8 cellular contexts compared by ENCODE assay signal in the genomic region with DNA sequence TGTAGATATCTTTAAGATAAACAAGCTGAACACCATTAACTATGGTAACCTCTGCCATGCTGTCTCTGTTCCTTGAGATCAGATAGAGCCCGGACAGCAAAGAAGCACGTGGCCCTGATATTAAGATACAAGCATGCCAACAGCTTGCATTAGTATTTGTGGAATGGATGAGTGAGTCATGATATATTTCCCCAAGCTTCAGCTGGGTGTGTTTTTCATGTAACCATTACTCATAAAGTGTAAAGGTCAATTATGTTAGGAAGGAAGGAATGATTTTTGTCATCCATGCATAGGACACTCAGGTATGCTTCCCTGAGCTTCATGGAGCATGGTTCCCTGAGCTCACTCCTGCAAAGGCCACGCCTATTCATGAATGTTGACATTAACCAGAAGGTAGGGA.
A peak's percentile ranks its signal among the peaks of the same experiment; 100 is the strongest.
DNase-seq lines count a peak whose midpoint lies in the region; TF ChIP-seq lines count a peak whose summit lies in the region.

No MANE protein-coding gene starts in this region.

- H3K36me3 ChIP-seq in breast epithelium, result no peaks in the 10 kb centered on the region

- H3K4me1 Mint-ChIP-seq in MCF 10A (ENCODE audit: insufficient read depth, unreplicated experiment), result peaks cover 26% of the 10 kb centered on the region
- H3K4me1 Mint-ChIP-seq in activated CD4-positive, alpha-beta memory T cell treated with anti-CD3 and anti-CD28 coated beads, Interleukin-2, amount 10 ng/mL, durations not matched to agents 7 days and 5 days, result peaks cover 71% of the 10 kb centered on the region

- H3K27ac Mint-ChIP-seq in MCF 10A (ENCODE audit: low read depth, unreplicated experiment), result peak overlapping the region; percentile 87
- peak overlapping the region; percentile 99 for H3K27ac Mint-ChIP-seq in activated CD4-positive, alpha-beta memory T cell treated with anti-CD3 and anti-CD28 coated beads, Interleukin-2, amount 10 ng/mL, durations not matched to agents 7 days and 5 days

- intact Hi-C loops in MCF 10A (cut with micrococcal nuclease), result loop anchor here (1.0 kb wide), 1 partner anchor 72 kb away; no protein-coding TSS in a partner anchor
- intact Hi-C loops in breast epithelium (cut with DNase I; ENCODE audit: low total_unique reads), result no loop called here

- H3K27ac ChIP-seq in breast epithelium, result no peak overlapping the region

- no peak overlapping the region for H3K4me3 ChIP-seq in breast epithelium

- TF ChIP-seq POLR2A in breast epithelium (IDR thresholded peaks at IDR 0.05), result no peak

- H3K4me1 ChIP-seq in breast epithelium, result peaks cover 0 to 4% of the 10 kb centered on the region in 2 donors

- H3K4me3 Mint-ChIP-seq in MCF 10A (ENCODE audit: unreplicated experiment), result no peak overlapping the region
- H3K4me3 Mint-ChIP-seq in activated CD4-positive, alpha-beta memory T cell treated with anti-CD3 and anti-CD28 coated beads, Interleukin-2, amount 10 ng/mL, durations not matched to agents 7 days and 5 days, result peak overlapping the region; percentile 2

- H3K27me3 Mint-ChIP-seq in MCF 10A (ENCODE audit: insufficient read depth, unreplicated experiment), result no peaks in the 10 kb centered on the region
- H3K27me3 Mint-ChIP-seq in activated CD4-positive, alpha-beta memory T cell treated with anti-CD3 and anti-CD28 coated beads, Interleukin-2, amount 10 ng/mL, durations not matched to agents 7 days and 5 days, result peaks cover 1% of the 10 kb centered on the region

- H3K27me3 ChIP-seq in breast epithelium, result no peaks in the 10 kb centered on the region

- H3K9me3 ChIP-seq in breast epithelium, result no peaks in the 10 kb centered on the region

- no TSS peak for BruUV-seq in MCF 10A (replicated peaks; lab: Mats Ljungman, UMichigan)

- H3K9me3 Mint-ChIP-seq in MCF 10A (ENCODE audit: unreplicated experiment), result no peaks in the 10 kb centered on the region
- H3K9me3 Mint-ChIP-seq in activated CD4-positive, alpha-beta memory T cell treated with anti-CD3 and anti-CD28 coated beads, Interleukin-2, amount 10 ng/mL, durations not matched to agents 7 days and 5 days, result peaks cover 7% of the 10 kb centered on the region

- POLR2A ChIA-PET in MCF 10A (lab: Yijun Ruan, JAX), result interaction anchor here (0.6 to 2.8 kb wide), 14 partner anchors 10 to 1068 kb away, joined by 3 to 19 read pairs (median 5); a partner anchor contains a TSS
- POLR2A ChIA-PET in activated CD4-positive, alpha-beta memory T cell treated with anti-CD3 and anti-CD28 coated beads, Interleukin-2, amount 10 ng/mL, durations not matched to agents 7 days and 5 days (lab: Charles Lee), result interaction anchor here (1.0 to 12.9 kb wide), 19 partner anchors 9 to 276 kb away, joined by 3 to 410 read pairs (median 6); a partner anchor contains a TSS

- TF ChIP-seq CTCF in MCF 10A (IDR thresholded peaks at IDR 0.05; ENCODE audit: unreplicated experiment) (no peak), breast epithelium (IDR thresholded peaks at IDR 0.05) (no peak)

- no peaks in the 10 kb centered on the region for H3K36me3 Mint-ChIP-seq in MCF 10A (ENCODE audit: insufficient read depth, unreplicated experiment)
- H3K36me3 Mint-ChIP-seq in activated CD4-positive, alpha-beta memory T cell treated with anti-CD3 and anti-CD28 coated beads, Interleukin-2, amount 10 ng/mL, durations not matched to agents 7 days and 5 days (ENCODE audit: low read depth), result peaks cover 25% of the 10 kb centered on the region

- CTCF ChIA-PET in MCF 10A (lab: Yijun Ruan, JAX), result interaction anchor here (1.0 to 2.2 kb wide), 4 partner anchors 24 to 287 kb away, joined by 3 to 4 read pairs (median 4); no protein-coding TSS in a partner anchor
- CTCF ChIA-PET in activated CD4-positive, alpha-beta memory T cell treated with anti-CD3 and anti-CD28 coated beads, Interleukin-2, amount 10 ng/mL, durations not matched to agents 7 days and 5 days (lab: Charles Lee), result interaction anchor here (0.6 to 7.3 kb wide), 8 partner anchors 10 to 131 kb away, joined by 3 to 77 read pairs (median 6); no protein-coding TSS in a partner anchor

- peak; percentile 83 for DNase-seq in MCF 10A (ENCODE audit: unreplicated experiment)
- no peak for DNase-seq in breast epithelium (ENCODE audit: low spot score in 2 of 2)
- no peak for DNase-seq in activated CD4-positive, alpha-beta memory T cell treated with anti-CD3 and anti-CD28 coated beads, Interleukin-2, amount 10 ng/mL, durations not matched to agents 7 days and 5 days
- peak; percentile 67 for DNase-seq in foreskin melanocyte
- DNase-seq in mesenteric fat pad (ENCODE audit: low spot score), result no peak
- DNase-seq in NCI-H526 (lab: John Stamatoyannopoulos, UW), result no peak
- no peak for DNase-seq in AML-193 (lab: John Stamatoyannopoulos, UW)
- DNase-seq in stimulated activated CD4-positive, alpha-beta T cell treated with anti-CD3 and anti-CD28 coated beads, Interleukin-15, amount 100 ng/mL, for 24 hours, result no peak

Comparison
In these comparisons a context has a peak if more than half of its experiments do, and no peak if none do; other contexts are left out.
1. DNase-seq: peak in MCF 10A (single experiment) and foreskin melanocyte (single experiment); none in breast epithelium (0 of 2), activated CD4-positive, alpha-beta memory T cell treated with anti-CD3 and anti-CD28 coated beads, Interleukin-2, amount 10 ng/mL, durations not matched to agents 7 days and 5 days (single experiment), mesenteric fat pad (single experiment), NCI-H526 (0 of 2), AML-193 (0 of 2) and stimulated activated CD4-positive, alpha-beta T cell treated with anti-CD3 and anti-CD28 coated beads, Interleukin-15, amount 100 ng/mL, for 24 hours (single experiment).